8 cellular contexts compared by ENCODE assay signal in the genomic region with DNA sequence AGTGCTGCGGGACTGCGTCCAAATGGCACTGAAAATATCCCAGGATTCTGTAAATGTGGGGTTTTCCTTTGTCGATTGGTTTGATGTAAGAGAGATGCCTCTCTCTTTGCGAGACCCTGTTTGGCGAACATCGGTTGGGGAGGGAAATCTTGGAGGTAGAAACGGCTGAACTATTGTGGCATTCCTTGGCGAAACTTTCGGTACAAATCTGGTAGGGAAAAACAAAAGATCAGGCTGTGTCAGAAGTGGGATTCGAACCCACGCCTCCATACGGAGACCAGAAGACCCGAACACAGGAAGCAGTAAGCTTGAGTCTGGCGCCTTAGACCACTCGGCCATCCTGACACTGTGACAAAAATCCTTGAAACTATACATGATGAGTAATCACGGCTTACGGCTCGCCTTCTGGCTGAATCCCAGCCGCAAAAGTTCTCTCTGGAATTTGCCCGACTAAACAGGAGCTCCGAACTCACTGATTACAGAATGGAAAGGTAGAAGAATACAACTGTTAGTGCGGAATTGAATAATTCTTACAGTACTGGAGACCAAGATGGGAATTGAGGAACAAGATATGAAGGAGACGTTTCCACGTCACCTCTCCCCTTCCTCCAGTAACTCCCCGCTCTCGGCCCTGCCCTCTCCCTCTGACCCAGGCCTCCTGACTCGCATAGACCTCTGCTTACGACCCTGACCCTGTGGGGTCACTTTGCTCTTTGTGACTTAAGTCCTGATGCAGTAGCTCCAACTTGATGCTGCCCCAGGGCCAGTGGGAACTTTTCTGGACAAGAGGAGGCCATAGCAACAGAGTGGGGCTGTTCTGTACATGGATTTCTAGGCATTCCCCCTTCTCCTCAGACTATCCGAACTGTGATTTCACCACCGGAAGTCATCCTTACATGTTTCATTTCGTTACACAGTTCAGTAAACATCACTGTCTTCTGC.
DNase-seq lines count a peak whose midpoint lies in the region; ATAC-seq, FAIRE-seq and TF ChIP-seq lines count a peak whose summit lies in the region.

No MANE protein-coding gene starts in this region.

- intact Hi-C loops in GM12878 (cut with micrococcal nuclease; ENCODE audit: unreplicated experiment) = loop anchor here (5.0 kb wide), 3 partner anchors 147 to 443 kb away; no protein-coding TSS in a partner anchor

- DNase-seq in NCI-H146 (lab: John Stamatoyannopoulos, UW) (peak; percentile 26), NCI-H146 treated with DMSO at 0.1 percent for 48 hours (lab: John Stamatoyannopoulos, UW; ENCODE audit: unreplicated experiment) (no peak), LHCN-M2 (ENCODE audit: low read depth) (peak; percentile 58), GM12878 (ENCODE audit: low read depth, low spot score) (no peak), nephron progenitor cell (peak; percentile 79), putamen (ENCODE audit: low spot score) (no peak)

- POLR2A ChIA-PET in GM12878 (lab: Charles Lee) = no interaction called here

- peak overlapping the region; percentile 36 for H3K9ac ChIP-seq in GM12878 (ENCODE audit: control insufficient read depth, insufficient read depth, low read length)

- CTCF ChIA-PET in GM12878 (lab: Yijun Ruan, JAX) = interaction anchor here (0.7 kb wide), 1 partner anchor 12 kb away, joined by 3 read pairs; no protein-coding TSS in a partner anchor

- H3K27ac ChIP-seq in GM12878 (ENCODE audit: control insufficient read depth, insufficient read depth) = no peak overlapping the region

- peak overlapping the region; percentile 92 for H3K4me3 Mint-ChIP-seq in nephron progenitor cell

- H3K4me3 ChIP-seq in GM12878 = peak overlapping the region; percentile 75

- in situ Hi-C loops in GM12878 (cut with MboI) = no loop called here

- peak; percentile 64 for ATAC-seq in GM12878
- ATAC-seq in GM18867 (IDR thresholded peaks at IDR 0.05; ENCODE audit: unreplicated experiment) = no peak
- no peak for ATAC-seq in HG02852 (IDR thresholded peaks at IDR 0.05; ENCODE audit: unreplicated experiment)

- RAD21 ChIA-PET in GM12878 (lab: Charles Lee; ENCODE audit: unreplicated experiment) = no interaction called here

- H3K9me3 Mint-ChIP-seq in nephron progenitor cell = peaks cover 10% of the 10 kb centered on the region

- H3K4me1 Mint-ChIP-seq in nephron progenitor cell = peaks cover 19% of the 10 kb centered on the region

- TF ChIP-seq CTCF in GM12878 (IDR thresholded peaks at IDR 0.05 in 2 of 3, conservative IDR thresholded peaks at IDR 0.05 in 1 of 3; ENCODE audit: control insufficient read depth in 2 of 3, extremely low read depth in 1 of 3, insufficient read depth in 1 of 3, low read depth in 3 of 3, low read length in 3 of 3) (no peak), nephron progenitor cell (IDR thresholded peaks at IDR 0.05) (no peak)

- peak overlapping the region; percentile 58 for H2AFZ ChIP-seq in GM12878 (ENCODE audit: control insufficient read depth, low read depth, low read length)

- peak in 1 of 2 experiments; percentile 54; a peak in 1 of 4 replicates for TF ChIP-seq EP300 in GM12878 (IDR thresholded peaks at IDR 0.05; ENCODE audit: borderline replicate concordance in 1 of 2, control insufficient read depth in 1 of 2, low read depth in 2 of 2, low read length in 2 of 2)

- H3K27me3 Mint-ChIP-seq in nephron progenitor cell (ENCODE audit: low read depth, poor library complexity) = peaks cover 48% of the 10 kb centered on the region

- no peaks in the 10 kb centered on the region for H3K79me2 ChIP-seq in GM12878 (ENCODE audit: control insufficient read depth, insufficient read depth, low read length)

- no peaks in the 10 kb centered on the region for H3K4me1 ChIP-seq in GM12878 (ENCODE audit: control insufficient read depth, insufficient read depth, low read length)

- no peaks in the 10 kb centered on the region for H4K20me1 ChIP-seq in GM12878 (ENCODE audit: control insufficient read depth, insufficient read depth)

- FAIRE-seq in GM12878 (lab: Jason Lieb, UNC) = peak; percentile 54

- H3K36me3 Mint-ChIP-seq in nephron progenitor cell (ENCODE audit: low read depth) = no peaks in the 10 kb centered on the region

- peak overlapping the region; percentile 85 for H3K4me2 ChIP-seq in GM12878 (ENCODE audit: control insufficient read depth, insufficient read depth)

- peak overlapping the region; percentile 97 for H3K27ac Mint-ChIP-seq in nephron progenitor cell

- SMC1A ChIA-PET in GM12878 (lab: Charles Lee; ENCODE audit: uncharacterized antibody, unreplicated experiment) = interaction anchor here (1.5 kb wide), 1 partner anchor 17 kb away, joined by 3 read pairs; no protein-coding TSS in a partner anchor

- TF ChIP-seq RAD21 in GM12878 (IDR thresholded peaks at IDR 0.05; ENCODE audit: insufficient read depth, low read depth, low read length) = no peak

- TF ChIP-seq POLR2A in GM12878 (IDR thresholded peaks at IDR 0.05; ENCODE audit: low read depth, low read length) = no peak

- H3K36me3 ChIP-seq in GM12878 (ENCODE audit: control insufficient read depth in 2 of 2, insufficient read depth in 2 of 2, low read length in 1 of 2) = no peaks in the 10 kb centered on the region

- 11% methylated on average over 31 of the region's 31 CpGs for WGBS in GM12878 (ENCODE audit: insufficient coverage, insufficient replicate concordance, low lambda C conversion rate, missing lambda C conversion rate)

- no peaks in the 10 kb centered on the region; the same call in 2 of the 3 replicates for H3K9me3 ChIP-seq in GM12878 (replicated peaks; ENCODE audit: control insufficient read depth, insufficient read depth, low read length)

- BruUV-seq in GM12878 (replicated peaks; lab: Mats Ljungman, UMichigan) = no TSS peak

- H3K27me3 ChIP-seq in GM12878 (replicated peaks in 1 of 2; ENCODE audit: control insufficient read depth in 2 of 2, insufficient read depth in 2 of 2, low read length in 1 of 2) = no peaks in the 10 kb centered on the region

TF ChIP-seq in GM12878, 131 proteins besides CTCF, POLR2A, EP300 and RAD21 (continues in another document):
- TF ChIP-seq, protein P1, sequence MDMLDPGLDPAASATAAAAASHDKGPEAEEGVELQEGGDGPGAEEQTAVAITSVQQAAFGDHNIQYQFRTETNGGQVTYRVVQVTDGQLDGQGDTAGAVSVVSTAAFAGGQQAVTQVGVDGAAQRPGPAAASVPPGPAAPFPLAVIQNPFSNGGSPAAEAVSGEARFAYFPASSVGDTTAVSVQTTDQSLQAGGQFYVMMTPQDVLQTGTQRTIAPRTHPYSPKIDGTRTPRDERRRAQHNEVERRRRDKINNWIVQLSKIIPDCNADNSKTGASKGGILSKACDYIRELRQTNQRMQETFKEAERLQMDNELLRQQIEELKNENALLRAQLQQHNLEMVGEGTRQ (IDR thresholded peaks at IDR 0.05; ENCODE audit: borderline replicate concordance, low read depth, low read length) = no peak
- TF ChIP-seq TCF7 (IDR thresholded peaks at IDR 0.05; ENCODE audit: borderline replicate concordance) = 0 out of 2 replicates have a peak, but pooled peaks have one; percentile 26
- TF ChIP-seq NFIC (IDR thresholded peaks at IDR 0.05; ENCODE audit: low read depth, low read length) = no peak
- TF ChIP-seq USF1 (IDR thresholded peaks at IDR 0.05; ENCODE audit: borderline replicate concordance, extremely low read length, insufficient read depth, low read depth, low read length) = no peak
- TF ChIP-seq YY1 (IDR thresholded peaks at IDR 0.05; ENCODE audit: low read depth, low read length) = peak; percentile 30; the same call in 1 of the 2 replicates
- no peak for TF ChIP-seq HDAC6 (IDR thresholded peaks at IDR 0.05; ENCODE audit: unreplicated experiment)
- no peak for TF ChIP-seq BCL11A (IDR thresholded peaks at IDR 0.05; ENCODE audit: low read depth, low read length)
- TF ChIP-seq CBX5 (IDR thresholded peaks at IDR 0.05; ENCODE audit: low read depth) = no peak
- TF ChIP-seq SMAD1 (IDR thresholded peaks at IDR 0.05; ENCODE audit: low read depth, partially characterized antibody) = no peak
- no peak for TF ChIP-seq NR2F1 (conservative IDR thresholded peaks at IDR 0.05)
- no peak for TF ChIP-seq CBX3 (IDR thresholded peaks at IDR 0.05; ENCODE audit: borderline replicate concordance, low read depth)
- no peak for TF ChIP-seq STAT3 (IDR thresholded peaks at IDR 0.05; ENCODE audit: low read depth, low read length)
- TF ChIP-seq SP1 (IDR thresholded peaks at IDR 0.05; ENCODE audit: low read depth, low read length) = no peak
- TF ChIP-seq FOXM1 (IDR thresholded peaks at IDR 0.05; ENCODE audit: low read depth, low read length) = no peak
- TF ChIP-seq, protein P2, sequence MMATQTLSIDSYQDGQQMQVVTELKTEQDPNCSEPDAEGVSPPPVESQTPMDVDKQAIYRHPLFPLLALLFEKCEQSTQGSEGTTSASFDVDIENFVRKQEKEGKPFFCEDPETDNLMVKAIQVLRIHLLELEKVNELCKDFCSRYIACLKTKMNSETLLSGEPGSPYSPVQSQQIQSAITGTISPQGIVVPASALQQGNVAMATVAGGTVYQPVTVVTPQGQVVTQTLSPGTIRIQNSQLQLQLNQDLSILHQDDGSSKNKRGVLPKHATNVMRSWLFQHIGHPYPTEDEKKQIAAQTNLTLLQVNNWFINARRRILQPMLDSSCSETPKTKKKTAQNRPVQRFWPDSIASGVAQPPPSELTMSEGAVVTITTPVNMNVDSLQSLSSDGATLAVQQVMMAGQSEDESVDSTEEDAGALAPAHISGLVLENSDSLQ (IDR thresholded peaks at IDR 0.05) = no peak
- TF ChIP-seq ASH2L (IDR thresholded peaks at IDR 0.05; ENCODE audit: borderline replicate concordance, low read depth) = no peak
- no peak for TF ChIP-seq RBBP5 (conservative IDR thresholded peaks at IDR 0.05)
- no peak for TF ChIP-seq SREBF1 (IDR thresholded peaks at IDR 0.05; ENCODE audit: low read length)

Comparison
In these comparisons a context has a peak if more than half of its experiments do, and no peak if none do; other contexts are left out.
1. DNase-seq: peak in NCI-H146 (single experiment), LHCN-M2 (single experiment) and nephron progenitor cell (single experiment); none in NCI-H146 treated with DMSO at 0.1 percent for 48 hours (single experiment), GM12878 (single experiment) and putamen (single experiment).